Comparison of ENCODE assay signal across 25 cellular contexts in genomic region chr6:96851858-96852257, GRCh38. TPM values are rescaled to one million over a fixed set of nuclear protein-coding genes. Genes with fewer than 3 reads are reported as not detected.
"Had no signal": no experiment of that assay in that cellular context is flagged by ENCODE, and none has a peak within 500 bp of the region (broad histone marks: within the 10 kb centered on the region; RNA-seq: fewer than 3 reads in every experiment).

No MANE protein-coding gene starts in this region.

- H3K9me3 ChIP-seq: SJSA1 had no signal

- H3K4me3 ChIP-seq: SJSA1, SK-N-MC had no signal

- DNase-seq: IMR-90; Kasumi-1; MM.1S; NCI-H1092 treated with DMSO at 0.1 percent for 48 hours; NCI-H1436; NCI-H187; NCI-H2029; NCI-H2081 treated with DMSO at 0.1 percent for 48 hours; NCI-H2171; NCI-H226; NCI-H446; NCI-H510A; NCI-H524 treated with DMSO at 0.1 percent for 48 hours; NCI-H69; NCI-H774; NK-92 treated with Interleukin-12 subunit alpha and Interleukin-12 subunit beta, amount 100 ng/mL, for 24 hours; PC-3; SIG-M5 had no signal

- H3K27me3 ChIP-seq: SJSA1 had no signal

- H3K27ac ChIP-seq: KMS-11, RWPE1, SJSA1, SK-N-MC had no signal

- ATAC-seq: Panc1, PC-3 had no signal

- H3K9ac ChIP-seq: KMS-11 had no signal

- H3K36me3 ChIP-seq: SJSA1 had no signal

- H3K4me1 ChIP-seq: SJSA1 had no signal

- H3K4me2 ChIP-seq: KMS-11 had no signal

RNA-seq across cellular contexts. Expression of gene GPR63, which starts 14.6 kb away (rescaled TPM):
- total RNA-seq: HT-29, M059J had no signal
